In genomic region chr19:37218592-37218935, GRCh38 we compare ENCODE assay signal across 8 cellular contexts. TPM values are rescaled to one million over a fixed set of nuclear protein-coding genes. Genes with fewer than 3 reads are reported as not detected.
DNase-seq lines count a peak whose midpoint lies in the region; ATAC-seq and FAIRE-seq lines count a peak whose summit lies in the region.

No MANE protein-coding gene starts in this region.

- POLR2A ChIA-PET in naive thymus-derived CD4-positive, alpha-beta T cell (lab: Charles Lee): no interaction called here

- peaks cover 12 to 61% (median 53%) of the 10 kb centered on the region in 5 donors for H3K36me3 Mint-ChIP-seq in naive thymus-derived CD4-positive, alpha-beta T cell

- H3K36me3 ChIP-seq in effector memory CD4-positive, alpha-beta T cell (ENCODE audit: control insufficient read depth, insufficient read depth, low read length): peaks cover 11% of the 10 kb centered on the region
- peaks cover 0 to 43% (median 0%) of the 10 kb centered on the region in 3 experiments for H3K36me3 ChIP-seq in naive thymus-derived CD4-positive, alpha-beta T cell (ENCODE audit: control insufficient read depth in 2 of 3, insufficient read depth in 3 of 3, low read length in 3 of 3)

- no peaks in the 10 kb centered on the region for H3K9me3 ChIP-seq in effector memory CD4-positive, alpha-beta T cell (ENCODE audit: control insufficient read depth, low read length)
- peaks cover 0 to 17% (median 0%) of the 10 kb centered on the region in 3 experiments for H3K9me3 ChIP-seq in naive thymus-derived CD4-positive, alpha-beta T cell (ENCODE audit: control insufficient read depth in 2 of 3, low read length in 3 of 3)

- no peaks in the 10 kb centered on the region for H3K27me3 ChIP-seq in effector memory CD4-positive, alpha-beta T cell (replicated peaks; ENCODE audit: control insufficient read depth, insufficient read depth, low read length, poor library complexity, severe bottlenecking)
- H3K27me3 ChIP-seq in naive thymus-derived CD4-positive, alpha-beta T cell (ENCODE audit: control insufficient read depth in 2 of 2, insufficient read depth in 2 of 2, low read length in 2 of 2): no peaks in the 10 kb centered on the region

- H3K27me3 Mint-ChIP-seq in naive thymus-derived CD4-positive, alpha-beta T cell: no peaks in the 10 kb centered on the region

- H3K27ac ChIP-seq in effector memory CD4-positive, alpha-beta T cell (ENCODE audit: insufficient read depth, low read length, poor library complexity, severe bottlenecking): peak overlapping the region; percentile 78
- H3K27ac ChIP-seq in naive thymus-derived CD4-positive, alpha-beta T cell (ENCODE audit: low read depth, low read length): peak overlapping the region; percentile 94

- peaks cover 21 to 33% (median 31%) of the 10 kb centered on the region in 7 donors for H3K4me1 Mint-ChIP-seq in naive thymus-derived CD4-positive, alpha-beta T cell

- peak overlapping the region; percentile 74 to 99 (median 91) for H3K27ac Mint-ChIP-seq in naive thymus-derived CD4-positive, alpha-beta T cell

- no peak for ATAC-seq in naive thymus-derived CD4-positive, alpha-beta T cell
- ATAC-seq in HG02884 (IDR thresholded peaks at IDR 0.05; ENCODE audit: unreplicated experiment): no peak

- H3K4me3 ChIP-seq in effector memory CD4-positive, alpha-beta T cell (ENCODE audit: insufficient read depth, low read depth, low read length, poor library complexity, severe bottlenecking): peak overlapping the region; percentile 89
- peak overlapping the region; percentile 93 for H3K4me3 ChIP-seq in naive thymus-derived CD4-positive, alpha-beta T cell (ENCODE audit: low read length)

- CTCF ChIA-PET in naive thymus-derived CD4-positive, alpha-beta T cell (lab: Charles Lee): no interaction called here

- peaks cover 5% of the 10 kb centered on the region for H3K4me1 ChIP-seq in effector memory CD4-positive, alpha-beta T cell (ENCODE audit: control insufficient read depth, insufficient read depth, low read length, poor library complexity, severe bottlenecking)
- H3K4me1 ChIP-seq in naive thymus-derived CD4-positive, alpha-beta T cell (ENCODE audit: control insufficient read depth in 2 of 2, insufficient read depth in 2 of 2, low read length in 2 of 2): peaks cover 0 to 6% of the 10 kb centered on the region in 2 donors

- peaks cover 6 to 63% (median 30%) of the 10 kb centered on the region in 11 donors for H3K9me3 Mint-ChIP-seq in naive thymus-derived CD4-positive, alpha-beta T cell

- H3K4me3 Mint-ChIP-seq in naive thymus-derived CD4-positive, alpha-beta T cell: peak overlapping the region; percentile 90 to 97 (median 92)

- intact Hi-C loops in naive thymus-derived CD4-positive, alpha-beta T cell (cut with micrococcal nuclease): loop anchor here (1.0 to 10.0 kb wide), 19 partner anchors 8 to 1166 kb away; partner anchors contain the start of genes ZNF345 (in 2 of the 2), ZNF527 (in 2 of the 2), ZNF585B (in 2 of the 2) and KCNK6 (in 1 of the 2)

- no peak for FAIRE-seq in RCC 7860 (lab: Jason Lieb, UNC)

- DNase-seq in ELR (ENCODE audit: low read depth) (peak; percentile 13), OCI-M1 (lab: John Stamatoyannopoulos, UW) (peak; percentile 65), RCC 7860 (ENCODE audit: low spot score) (no peak), AG08395 (ENCODE audit: low spot score) (no peak), EL (no peak)
- no peak for DNase-seq in effector memory CD4-positive, alpha-beta T cell
- no peak for DNase-seq in naive thymus-derived CD4-positive, alpha-beta T cell

RNA-seq across cellular contexts. Expression of gene ZNF383, which starts 0.6 kb away (rescaled TPM):
- total RNA-seq in naive thymus-derived CD4-positive, alpha-beta T cell: 10 to 100 TPM; 12.2 to 33.4 (median 21.2) TPM
- polyA plus RNA-seq in naive thymus-derived CD4-positive, alpha-beta T cell: 10 to 100 TPM; 11.8 to 13.2 TPM

RNA-seq across cellular contexts. Expression of gene ZNF585B, which starts 8.2 kb away (rescaled TPM):
- total RNA-seq in naive thymus-derived CD4-positive, alpha-beta T cell: 10 to 100 TPM in 3 of 5 experiments, 1 to 10 TPM in 2; 4.2 to 24.0 (median 13.5) TPM
- 1 to 10 TPM; 8.4 to 10.0 TPM for polyA plus RNA-seq in naive thymus-derived CD4-positive, alpha-beta T cell

RNA-seq across cellular contexts. Expression of gene ZNF585A, which starts 46.1 kb away (rescaled TPM):
- 10 to 100 TPM in 2 of 5 experiments, 1 to 10 TPM in 3; 3.5 to 24.3 (median 7.2) TPM for total RNA-seq in naive thymus-derived CD4-positive, alpha-beta T cell
- 10 to 100 TPM; 35.8 to 56.8 TPM for polyA plus RNA-seq in naive thymus-derived CD4-positive, alpha-beta T cell

Comparison
In these comparisons a context has a peak if more than half of its experiments do, and no peak if none do; other contexts are left out.
1. DNase-seq: peak in ELR (single experiment) and OCI-M1 (single experiment); none in effector memory CD4-positive, alpha-beta T cell (0 of 3), naive thymus-derived CD4-positive, alpha-beta T cell (0 of 9), RCC 7860 (single experiment), AG08395 (single experiment) and EL (single experiment).